In genomic region chr9:137679249-137679648, GRCh38 we compare ENCODE assay signal across 19 cellular contexts.
DNase-seq lines count a peak whose midpoint lies in the region; ATAC-seq, FAIRE-seq and TF ChIP-seq lines count a peak whose summit lies in the region.
"Had no signal": no experiment of that assay in that cellular context is flagged by ENCODE, and none has a peak within 500 bp of the region (broad histone marks: within the 10 kb centered on the region; RNA-seq: fewer than 3 reads in every experiment).

No MANE protein-coding gene starts in this region.

- no peak for DNase-seq in natural killer cell
- DNase-seq in natural killer cell treated with Interleukin-12 subunit alpha and Interleukin-12 subunit beta and Interleukin-15 and Interleukin-18, amount 100 ng/mL, for 72 hours (ENCODE audit: low spot score): no peak
- DNase-seq in frontal cortex (ENCODE audit: low spot score in 2 of 2): no peak
- DNase-seq in D721Med (ENCODE audit: insufficient read length, low spot score): no peak
- no peak for DNase-seq in putamen (ENCODE audit: low spot score)
- DNase-seq: activated CD4-positive, alpha-beta T cell treated with anti-CD3 and anti-CD28 coated beads for 48 hours; activated T-cell treated with anti-CD3 and anti-CD28 coated beads, Interleukin-2, amount 50 U/mL, for 24 hours; Caco-2; NCI-H1105; NCI-H510A; RPMI8226; stimulated activated CD4-positive, alpha-beta T cell treated with anti-CD3 and anti-CD28 coated beads, Interleukin-4, amount 100 ng/mL, for 1 hour; T-helper 2 cell had no signal

- peak overlapping the region; percentile 41 to 59 for H3K27ac Mint-ChIP-seq in natural killer cell
- H3K27ac Mint-ChIP-seq in natural killer cell treated with Interleukin-12 subunit alpha and Interleukin-12 subunit beta and Interleukin-15 and Interleukin-18, amount 100 ng/mL, for 72 hours: peak overlapping the region in 1 of 2 donors; percentile 36
- H3K27ac Mint-ChIP-seq: activated T-cell treated with anti-CD3 and anti-CD28 coated beads, Interleukin-2, amount 50 U/mL, for 24 hours had no signal

- peak overlapping the region; percentile 68 for H3K27ac ChIP-seq in SU-DHL-6 (ENCODE audit: low read depth, low read length)
- no peak overlapping the region for H3K27ac ChIP-seq in iPS-20b (ENCODE audit: low read length)
- H3K27ac ChIP-seq: A549 had no signal

- intact Hi-C loops in natural killer cell (cut with micrococcal nuclease): loop anchor here (10.0 kb wide), 1 partner anchor 76 kb away; no protein-coding TSS in a partner anchor

- peak overlapping the region; percentile 43 for H3K4me2 ChIP-seq in SU-DHL-6 (ENCODE audit: low read depth, low read length, poor library complexity, severe bottlenecking)
- H3K4me2 ChIP-seq: A549 had no signal

- ATAC-seq in natural killer cell (no peak), GM19351 (IDR thresholded peaks at IDR 0.05; ENCODE audit: unreplicated experiment) (no peak)
- ATAC-seq in natural killer cell treated with Interleukin-12 subunit alpha and Interleukin-12 subunit beta and Interleukin-15 and Interleukin-18, amount 100 ng/mL, for 72 hours: no peak
- ATAC-seq: A549, HepG2, sciatic nerve had no signal

- H4K20me1 ChIP-seq in SU-DHL-6 (ENCODE audit: low read depth, low read length): no peaks in the 10 kb centered on the region

- H3K4me3 Mint-ChIP-seq in natural killer cell: no peak overlapping the region
- no peak overlapping the region for H3K4me3 Mint-ChIP-seq in natural killer cell treated with Interleukin-12 subunit alpha and Interleukin-12 subunit beta and Interleukin-15 and Interleukin-18, amount 100 ng/mL, for 72 hours
- H3K4me3 Mint-ChIP-seq: activated T-cell treated with anti-CD3 and anti-CD28 coated beads, Interleukin-2, amount 50 U/mL, for 24 hours had no signal

- H3K9me2 ChIP-seq in SU-DHL-6 (replicated peaks; ENCODE audit: insufficient read depth, low read length): no peaks in the 10 kb centered on the region

- H3K36me3 ChIP-seq in SU-DHL-6 (ENCODE audit: low read length) (no peaks in the 10 kb centered on the region), iPS-20b (ENCODE audit: insufficient read depth, low read depth, low read length) (0 out of 2 replicates have a peak, but pooled peaks cover 5% of the 10 kb centered on the region)

- H3K4me3 ChIP-seq in SU-DHL-6 (ENCODE audit: insufficient read depth, low read length, poor library complexity, severe bottlenecking): no peak overlapping the region
- H3K4me3 ChIP-seq in iPS-20b (ENCODE audit: low read length): peak overlapping the region; percentile 49; the same call in 1 of the 2 replicates
- H3K4me3 ChIP-seq: A549 had no signal

- no peaks in the 10 kb centered on the region for H3K27me3 Mint-ChIP-seq in natural killer cell (ENCODE audit: low read depth in 2 of 2)
- no peaks in the 10 kb centered on the region for H3K27me3 Mint-ChIP-seq in natural killer cell treated with Interleukin-12 subunit alpha and Interleukin-12 subunit beta and Interleukin-15 and Interleukin-18, amount 100 ng/mL, for 72 hours
- H3K27me3 Mint-ChIP-seq: activated T-cell treated with anti-CD3 and anti-CD28 coated beads, Interleukin-2, amount 50 U/mL, for 24 hours had no signal

- no peak overlapping the region for H2AFZ ChIP-seq in SU-DHL-6 (ENCODE audit: low read depth, low read length, severe bottlenecking)

- no peaks in the 10 kb centered on the region for H3K9me3 Mint-ChIP-seq in natural killer cell
- no peaks in the 10 kb centered on the region for H3K9me3 Mint-ChIP-seq in natural killer cell treated with Interleukin-12 subunit alpha and Interleukin-12 subunit beta and Interleukin-15 and Interleukin-18, amount 100 ng/mL, for 72 hours
- H3K9me3 Mint-ChIP-seq: activated T-cell treated with anti-CD3 and anti-CD28 coated beads, Interleukin-2, amount 50 U/mL, for 24 hours had no signal

- H3K4me1 Mint-ChIP-seq in natural killer cell: peaks cover 44 to 45% of the 10 kb centered on the region in 2 donors
- peaks cover 19 to 34% of the 10 kb centered on the region in 2 donors for H3K4me1 Mint-ChIP-seq in natural killer cell treated with Interleukin-12 subunit alpha and Interleukin-12 subunit beta and Interleukin-15 and Interleukin-18, amount 100 ng/mL, for 72 hours (ENCODE audit: low read depth in 2 of 2)

- peaks cover 53% of the 10 kb centered on the region for H3K4me1 ChIP-seq in iPS-20b (ENCODE audit: insufficient read depth, low read length)
- H3K4me1 ChIP-seq: A549 had no signal

- H3K27me3 ChIP-seq in SU-DHL-6 (ENCODE audit: low read length): no peaks in the 10 kb centered on the region
- no peaks in the 10 kb centered on the region for H3K27me3 ChIP-seq in iPS-20b (ENCODE audit: insufficient read depth, low read length)

- H3K9me3 ChIP-seq in SU-DHL-6 (ENCODE audit: insufficient read depth, low read length) (no peaks in the 10 kb centered on the region), iPS-20b (ENCODE audit: insufficient read depth, low read depth, low read length) (no peaks in the 10 kb centered on the region)
- H3K9me3 ChIP-seq: A549, Caco-2 had no signal

- FAIRE-seq in frontal cortex (lab: Jason Lieb, UNC) (no peak), D721Med (lab: Jason Lieb, UNC) (no peak)
- FAIRE-seq: A549, HepG2 had no signal

- H3K9ac ChIP-seq in SU-DHL-6 (ENCODE audit: low read length) (no peak overlapping the region), iPS-20b (ENCODE audit: low read depth, low read length) (peak overlapping the region; percentile 56; the same call in 1 of the 2 replicates)

- TF ChIP-seq CTCF in natural killer cell (IDR thresholded peaks at IDR 0.05) (no peak), SU-DHL-6 (IDR thresholded peaks at IDR 0.05; ENCODE audit: insufficient read depth, low read length, poor library complexity, severe bottlenecking) (no peak), D721Med (IDR thresholded peaks at IDR 0.05; ENCODE audit: insufficient read depth, missing control alignments) (no peak)

- H3K36me3 Mint-ChIP-seq in natural killer cell: no peaks in the 10 kb centered on the region
- no peaks in the 10 kb centered on the region for H3K36me3 Mint-ChIP-seq in natural killer cell treated with Interleukin-12 subunit alpha and Interleukin-12 subunit beta and Interleukin-15 and Interleukin-18, amount 100 ng/mL, for 72 hours

- peaks cover 35% of the 10 kb centered on the region for H3F3A ChIP-seq in SU-DHL-6 (ENCODE audit: insufficient read depth)

- peaks cover 40% of the 10 kb centered on the region for H3K79me2 ChIP-seq in SU-DHL-6 (ENCODE audit: insufficient read depth, low read length)
